1 cellular context compared by ENCODE assay signal in the genomic region with DNA sequence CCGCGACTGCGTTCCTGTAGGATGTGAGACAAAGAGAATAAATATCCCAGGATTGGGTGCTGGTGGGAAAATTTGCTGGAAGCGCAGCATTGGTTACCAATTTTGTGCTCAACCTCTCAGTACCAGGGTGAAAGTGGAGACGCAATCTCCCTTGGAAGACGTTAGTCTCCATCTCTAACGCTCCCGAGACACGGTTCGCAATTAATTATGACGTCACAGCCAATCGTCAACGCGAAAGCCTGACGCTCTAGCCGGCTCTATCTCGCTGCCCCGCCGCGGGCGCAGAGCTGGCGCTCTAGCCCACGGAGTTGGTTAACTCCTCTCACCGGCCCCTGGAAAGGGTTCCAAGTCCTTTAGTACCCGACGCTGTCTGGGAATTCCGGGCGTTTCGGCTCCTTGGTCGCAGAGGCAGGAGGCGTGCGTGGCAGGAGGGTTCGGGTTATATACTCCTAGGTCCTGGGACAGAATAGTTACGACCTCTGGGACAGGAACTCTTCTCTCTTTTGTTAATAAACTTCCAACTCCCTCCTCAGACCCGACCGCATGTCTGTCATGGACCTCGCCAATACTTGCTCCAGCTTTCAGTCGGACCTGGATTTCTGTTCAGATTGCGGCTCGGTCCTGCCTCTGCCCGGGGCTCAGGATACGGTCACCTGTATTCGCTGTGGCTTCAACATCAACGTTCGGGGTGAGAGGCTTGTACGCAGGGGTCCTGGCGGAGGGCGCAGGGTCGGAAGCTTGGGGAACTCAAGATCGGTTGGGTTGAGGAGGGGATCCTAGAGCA.
A peak's percentile ranks its signal among the peaks of the same experiment; 100 is the strongest.
TF ChIP-seq lines count a peak whose summit lies in the region.

A gene with protein sequence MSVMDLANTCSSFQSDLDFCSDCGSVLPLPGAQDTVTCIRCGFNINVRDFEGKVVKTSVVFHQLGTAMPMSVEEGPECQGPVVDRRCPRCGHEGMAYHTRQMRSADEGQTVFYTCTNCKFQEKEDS (plus strand): TSS at position 284 of the 784 bp plus-strand sequence. CDS start 260 bp downstream, at position 544.

TF ChIP-seq in K562, 482 proteins besides CTCF, POLR2A, EP300 and RAD21 (continued from another document and continues in another):
- TF ChIP-seq SIN3A (IDR thresholded peaks at IDR 0.05; ENCODE audit: borderline replicate concordance in 2 of 2, control insufficient read depth in 1 of 2, low read depth in 2 of 2, low read length in 2 of 2) (peak; percentile 87 to 90; a peak in 3 of 4 replicates), NFE2L1 (tag; IDR thresholded peaks at IDR 0.05; ENCODE audit: borderline replicate concordance, low read depth) (no peak), KDM5B (IDR thresholded peaks at IDR 0.05; ENCODE audit: insufficient replicate concordance, low read depth, low read length) (peak; percentile 84), MCM7 (IDR thresholded peaks at IDR 0.05) (no peak), RBFOX2 (IDR thresholded peaks at IDR 0.05; ENCODE audit: low read depth, low read length) (peak; percentile 93), ZC3H4 (CRISPR knock-in tag; IDR thresholded peaks at IDR 0.05; ENCODE audit: borderline replicate concordance) (no peak), RFX7 (CRISPR knock-in tag; IDR thresholded peaks at IDR 0.05) (no peak), COPS2 (conservative IDR thresholded peaks at IDR 0.05) (no peak), SRSF9 (IDR thresholded peaks at IDR 0.05; ENCODE audit: borderline replicate concordance, low read depth, low read length) (no peak), ZNF696 (CRISPR knock-in tag; conservative IDR thresholded peaks at IDR 0.05) (no peak), PHF21A (IDR thresholded peaks at IDR 0.05; ENCODE audit: borderline replicate concordance, low read depth) (no peak), HMGN3 (IDR thresholded peaks at IDR 0.05; ENCODE audit: borderline replicate concordance, extremely low read depth, insufficient read length, low read depth, low read length) (peak; percentile 82), TAF7 (tag; IDR thresholded peaks at IDR 0.05) (peak; percentile 89), ZNF316 (IDR thresholded peaks at IDR 0.05) (no peak), NFRKB (IDR thresholded peaks at IDR 0.05; ENCODE audit: low read depth) (peak; percentile 87), FIP1L1 (IDR thresholded peaks at IDR 0.05; ENCODE audit: low read depth, low read length, poor library complexity, severe bottlenecking) (no peak), KAT2B (IDR thresholded peaks at IDR 0.05; ENCODE audit: low read depth, low read length) (no peak), MYBL2 (IDR thresholded peaks at IDR 0.05; ENCODE audit: low read depth) (peak; percentile 80), MYBL2 (CRISPR knock-in tag; IDR thresholded peaks at IDR 0.05; ENCODE audit: borderline replicate concordance) (no peak), RBBP5 (IDR thresholded peaks at IDR 0.05; ENCODE audit: borderline replicate concordance, insufficient read depth, low read length, poor library complexity, severe bottlenecking) (peak; percentile 93), HEY1 (CRISPR knock-in tag; IDR thresholded peaks at IDR 0.05; ENCODE audit: borderline replicate concordance) (no peak), ZFP1 (CRISPR knock-in tag; IDR thresholded peaks at IDR 0.05) (no peak), MEIS2 (IDR thresholded peaks at IDR 0.05; ENCODE audit: partially characterized antibody) (peak; percentile 16), ZNF311 (CRISPR knock-in tag; IDR thresholded peaks at IDR 0.05) (no peak), CREBBP (IDR thresholded peaks at IDR 0.05; ENCODE audit: low read depth, low read length) (no peak), RNF2 (IDR thresholded peaks at IDR 0.05) (peak; percentile 72; the same call in 1 of the 2 replicates), HDAC1 (IDR thresholded peaks at IDR 0.05) (peak in 1 of 2 experiments; percentile 55; a peak in 2 of 4 replicates), HCFC1 (IDR thresholded peaks at IDR 0.05; ENCODE audit: low read depth, low read length) (peak; percentile 87), ZNF583 (CRISPR knock-in tag; IDR thresholded peaks at IDR 0.05) (no peak), ZNF253 (CRISPR knock-in tag; conservative IDR thresholded peaks at IDR 0.05) (no peak), ZNF766 (CRISPR knock-in tag; conservative IDR thresholded peaks at IDR 0.05) (peak; percentile 62; the same call in 1 of the 2 replicates), NBN (IDR thresholded peaks at IDR 0.05; ENCODE audit: low read depth) (peak; percentile 100)
- TF ChIP-seq, protein P1, sequence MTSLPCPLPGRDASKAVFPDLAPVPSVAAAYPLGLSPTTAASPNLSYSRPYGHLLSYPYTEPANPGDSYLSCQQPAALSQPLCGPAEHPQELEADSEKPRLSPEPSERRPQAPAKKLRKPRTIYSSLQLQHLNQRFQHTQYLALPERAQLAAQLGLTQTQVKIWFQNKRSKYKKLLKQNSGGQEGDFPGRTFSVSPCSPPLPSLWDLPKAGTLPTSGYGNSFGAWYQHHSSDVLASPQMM (CRISPR knock-in tag; IDR thresholded peaks at IDR 0.05): no peak
- TF ChIP-seq, protein P2, sequence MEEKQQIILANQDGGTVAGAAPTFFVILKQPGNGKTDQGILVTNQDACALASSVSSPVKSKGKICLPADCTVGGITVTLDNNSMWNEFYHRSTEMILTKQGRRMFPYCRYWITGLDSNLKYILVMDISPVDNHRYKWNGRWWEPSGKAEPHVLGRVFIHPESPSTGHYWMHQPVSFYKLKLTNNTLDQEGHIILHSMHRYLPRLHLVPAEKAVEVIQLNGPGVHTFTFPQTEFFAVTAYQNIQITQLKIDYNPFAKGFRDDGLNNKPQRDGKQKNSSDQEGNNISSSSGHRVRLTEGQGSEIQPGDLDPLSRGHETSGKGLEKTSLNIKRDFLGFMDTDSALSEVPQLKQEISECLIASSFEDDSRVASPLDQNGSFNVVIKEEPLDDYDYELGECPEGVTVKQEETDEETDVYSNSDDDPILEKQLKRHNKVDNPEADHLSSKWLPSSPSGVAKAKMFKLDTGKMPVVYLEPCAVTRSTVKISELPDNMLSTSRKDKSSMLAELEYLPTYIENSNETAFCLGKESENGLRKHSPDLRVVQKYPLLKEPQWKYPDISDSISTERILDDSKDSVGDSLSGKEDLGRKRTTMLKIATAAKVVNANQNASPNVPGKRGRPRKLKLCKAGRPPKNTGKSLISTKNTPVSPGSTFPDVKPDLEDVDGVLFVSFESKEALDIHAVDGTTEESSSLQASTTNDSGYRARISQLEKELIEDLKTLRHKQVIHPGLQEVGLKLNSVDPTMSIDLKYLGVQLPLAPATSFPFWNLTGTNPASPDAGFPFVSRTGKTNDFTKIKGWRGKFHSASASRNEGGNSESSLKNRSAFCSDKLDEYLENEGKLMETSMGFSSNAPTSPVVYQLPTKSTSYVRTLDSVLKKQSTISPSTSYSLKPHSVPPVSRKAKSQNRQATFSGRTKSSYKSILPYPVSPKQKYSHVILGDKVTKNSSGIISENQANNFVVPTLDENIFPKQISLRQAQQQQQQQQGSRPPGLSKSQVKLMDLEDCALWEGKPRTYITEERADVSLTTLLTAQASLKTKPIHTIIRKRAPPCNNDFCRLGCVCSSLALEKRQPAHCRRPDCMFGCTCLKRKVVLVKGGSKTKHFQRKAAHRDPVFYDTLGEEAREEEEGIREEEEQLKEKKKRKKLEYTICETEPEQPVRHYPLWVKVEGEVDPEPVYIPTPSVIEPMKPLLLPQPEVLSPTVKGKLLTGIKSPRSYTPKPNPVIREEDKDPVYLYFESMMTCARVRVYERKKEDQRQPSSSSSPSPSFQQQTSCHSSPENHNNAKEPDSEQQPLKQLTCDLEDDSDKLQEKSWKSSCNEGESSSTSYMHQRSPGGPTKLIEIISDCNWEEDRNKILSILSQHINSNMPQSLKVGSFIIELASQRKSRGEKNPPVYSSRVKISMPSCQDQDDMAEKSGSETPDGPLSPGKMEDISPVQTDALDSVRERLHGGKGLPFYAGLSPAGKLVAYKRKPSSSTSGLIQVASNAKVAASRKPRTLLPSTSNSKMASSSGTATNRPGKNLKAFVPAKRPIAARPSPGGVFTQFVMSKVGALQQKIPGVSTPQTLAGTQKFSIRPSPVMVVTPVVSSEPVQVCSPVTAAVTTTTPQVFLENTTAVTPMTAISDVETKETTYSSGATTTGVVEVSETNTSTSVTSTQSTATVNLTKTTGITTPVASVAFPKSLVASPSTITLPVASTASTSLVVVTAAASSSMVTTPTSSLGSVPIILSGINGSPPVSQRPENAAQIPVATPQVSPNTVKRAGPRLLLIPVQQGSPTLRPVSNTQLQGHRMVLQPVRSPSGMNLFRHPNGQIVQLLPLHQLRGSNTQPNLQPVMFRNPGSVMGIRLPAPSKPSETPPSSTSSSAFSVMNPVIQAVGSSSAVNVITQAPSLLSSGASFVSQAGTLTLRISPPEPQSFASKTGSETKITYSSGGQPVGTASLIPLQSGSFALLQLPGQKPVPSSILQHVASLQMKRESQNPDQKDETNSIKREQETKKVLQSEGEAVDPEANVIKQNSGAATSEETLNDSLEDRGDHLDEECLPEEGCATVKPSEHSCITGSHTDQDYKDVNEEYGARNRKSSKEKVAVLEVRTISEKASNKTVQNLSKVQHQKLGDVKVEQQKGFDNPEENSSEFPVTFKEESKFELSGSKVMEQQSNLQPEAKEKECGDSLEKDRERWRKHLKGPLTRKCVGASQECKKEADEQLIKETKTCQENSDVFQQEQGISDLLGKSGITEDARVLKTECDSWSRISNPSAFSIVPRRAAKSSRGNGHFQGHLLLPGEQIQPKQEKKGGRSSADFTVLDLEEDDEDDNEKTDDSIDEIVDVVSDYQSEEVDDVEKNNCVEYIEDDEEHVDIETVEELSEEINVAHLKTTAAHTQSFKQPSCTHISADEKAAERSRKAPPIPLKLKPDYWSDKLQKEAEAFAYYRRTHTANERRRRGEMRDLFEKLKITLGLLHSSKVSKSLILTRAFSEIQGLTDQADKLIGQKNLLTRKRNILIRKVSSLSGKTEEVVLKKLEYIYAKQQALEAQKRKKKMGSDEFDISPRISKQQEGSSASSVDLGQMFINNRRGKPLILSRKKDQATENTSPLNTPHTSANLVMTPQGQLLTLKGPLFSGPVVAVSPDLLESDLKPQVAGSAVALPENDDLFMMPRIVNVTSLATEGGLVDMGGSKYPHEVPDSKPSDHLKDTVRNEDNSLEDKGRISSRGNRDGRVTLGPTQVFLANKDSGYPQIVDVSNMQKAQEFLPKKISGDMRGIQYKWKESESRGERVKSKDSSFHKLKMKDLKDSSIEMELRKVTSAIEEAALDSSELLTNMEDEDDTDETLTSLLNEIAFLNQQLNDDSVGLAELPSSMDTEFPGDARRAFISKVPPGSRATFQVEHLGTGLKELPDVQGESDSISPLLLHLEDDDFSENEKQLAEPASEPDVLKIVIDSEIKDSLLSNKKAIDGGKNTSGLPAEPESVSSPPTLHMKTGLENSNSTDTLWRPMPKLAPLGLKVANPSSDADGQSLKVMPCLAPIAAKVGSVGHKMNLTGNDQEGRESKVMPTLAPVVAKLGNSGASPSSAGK (IDR thresholded peaks at IDR 0.05): no peak; the same call in 1 of the 2 replicates
- TF ChIP-seq, protein P3, sequence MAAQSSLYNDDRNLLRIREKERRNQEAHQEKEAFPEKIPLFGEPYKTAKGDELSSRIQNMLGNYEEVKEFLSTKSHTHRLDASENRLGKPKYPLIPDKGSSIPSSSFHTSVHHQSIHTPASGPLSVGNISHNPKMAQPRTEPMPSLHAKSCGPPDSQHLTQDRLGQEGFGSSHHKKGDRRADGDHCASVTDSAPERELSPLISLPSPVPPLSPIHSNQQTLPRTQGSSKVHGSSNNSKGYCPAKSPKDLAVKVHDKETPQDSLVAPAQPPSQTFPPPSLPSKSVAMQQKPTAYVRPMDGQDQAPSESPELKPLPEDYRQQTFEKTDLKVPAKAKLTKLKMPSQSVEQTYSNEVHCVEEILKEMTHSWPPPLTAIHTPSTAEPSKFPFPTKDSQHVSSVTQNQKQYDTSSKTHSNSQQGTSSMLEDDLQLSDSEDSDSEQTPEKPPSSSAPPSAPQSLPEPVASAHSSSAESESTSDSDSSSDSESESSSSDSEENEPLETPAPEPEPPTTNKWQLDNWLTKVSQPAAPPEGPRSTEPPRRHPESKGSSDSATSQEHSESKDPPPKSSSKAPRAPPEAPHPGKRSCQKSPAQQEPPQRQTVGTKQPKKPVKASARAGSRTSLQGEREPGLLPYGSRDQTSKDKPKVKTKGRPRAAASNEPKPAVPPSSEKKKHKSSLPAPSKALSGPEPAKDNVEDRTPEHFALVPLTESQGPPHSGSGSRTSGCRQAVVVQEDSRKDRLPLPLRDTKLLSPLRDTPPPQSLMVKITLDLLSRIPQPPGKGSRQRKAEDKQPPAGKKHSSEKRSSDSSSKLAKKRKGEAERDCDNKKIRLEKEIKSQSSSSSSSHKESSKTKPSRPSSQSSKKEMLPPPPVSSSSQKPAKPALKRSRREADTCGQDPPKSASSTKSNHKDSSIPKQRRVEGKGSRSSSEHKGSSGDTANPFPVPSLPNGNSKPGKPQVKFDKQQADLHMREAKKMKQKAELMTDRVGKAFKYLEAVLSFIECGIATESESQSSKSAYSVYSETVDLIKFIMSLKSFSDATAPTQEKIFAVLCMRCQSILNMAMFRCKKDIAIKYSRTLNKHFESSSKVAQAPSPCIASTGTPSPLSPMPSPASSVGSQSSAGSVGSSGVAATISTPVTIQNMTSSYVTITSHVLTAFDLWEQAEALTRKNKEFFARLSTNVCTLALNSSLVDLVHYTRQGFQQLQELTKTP (IDR thresholded peaks at IDR 0.05; ENCODE audit: low read depth in 1 of 2, partially characterized antibody in 2 of 2): peak in 1 of 2 experiments; percentile 92
- TF ChIP-seq, protein P4, sequence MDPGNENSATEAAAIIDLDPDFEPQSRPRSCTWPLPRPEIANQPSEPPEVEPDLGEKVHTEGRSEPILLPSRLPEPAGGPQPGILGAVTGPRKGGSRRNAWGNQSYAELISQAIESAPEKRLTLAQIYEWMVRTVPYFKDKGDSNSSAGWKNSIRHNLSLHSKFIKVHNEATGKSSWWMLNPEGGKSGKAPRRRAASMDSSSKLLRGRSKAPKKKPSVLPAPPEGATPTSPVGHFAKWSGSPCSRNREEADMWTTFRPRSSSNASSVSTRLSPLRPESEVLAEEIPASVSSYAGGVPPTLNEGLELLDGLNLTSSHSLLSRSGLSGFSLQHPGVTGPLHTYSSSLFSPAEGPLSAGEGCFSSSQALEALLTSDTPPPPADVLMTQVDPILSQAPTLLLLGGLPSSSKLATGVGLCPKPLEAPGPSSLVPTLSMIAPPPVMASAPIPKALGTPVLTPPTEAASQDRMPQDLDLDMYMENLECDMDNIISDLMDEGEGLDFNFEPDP (CRISPR knock-in tag; IDR thresholded peaks at IDR 0.05): no peak
- TF ChIP-seq, protein P5, sequence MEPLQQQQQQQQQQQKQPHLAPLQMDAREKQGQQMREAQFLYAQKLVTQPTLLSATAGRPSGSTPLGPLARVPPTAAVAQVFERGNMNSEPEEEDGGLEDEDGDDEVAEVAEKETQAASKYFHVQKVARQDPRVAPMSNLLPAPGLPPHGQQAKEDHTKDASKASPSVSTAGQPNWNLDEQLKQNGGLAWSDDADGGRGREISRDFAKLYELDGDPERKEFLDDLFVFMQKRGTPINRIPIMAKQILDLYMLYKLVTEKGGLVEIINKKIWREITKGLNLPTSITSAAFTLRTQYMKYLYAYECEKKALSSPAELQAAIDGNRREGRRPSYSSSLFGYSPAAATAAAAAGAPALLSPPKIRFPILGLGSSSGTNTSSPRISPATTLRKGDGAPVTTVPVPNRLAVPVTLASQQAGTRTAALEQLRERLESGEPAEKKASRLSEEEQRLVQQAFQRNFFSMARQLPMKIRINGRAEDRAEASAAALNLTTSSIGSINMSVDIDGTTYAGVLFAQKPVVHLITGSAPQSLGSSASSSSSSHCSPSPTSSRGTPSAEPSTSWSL (CRISPR knock-in tag; IDR thresholded peaks at IDR 0.05; ENCODE audit: borderline replicate concordance): no peak
